ENCODE assay signal across 1 cellular context in the genomic region with DNA sequence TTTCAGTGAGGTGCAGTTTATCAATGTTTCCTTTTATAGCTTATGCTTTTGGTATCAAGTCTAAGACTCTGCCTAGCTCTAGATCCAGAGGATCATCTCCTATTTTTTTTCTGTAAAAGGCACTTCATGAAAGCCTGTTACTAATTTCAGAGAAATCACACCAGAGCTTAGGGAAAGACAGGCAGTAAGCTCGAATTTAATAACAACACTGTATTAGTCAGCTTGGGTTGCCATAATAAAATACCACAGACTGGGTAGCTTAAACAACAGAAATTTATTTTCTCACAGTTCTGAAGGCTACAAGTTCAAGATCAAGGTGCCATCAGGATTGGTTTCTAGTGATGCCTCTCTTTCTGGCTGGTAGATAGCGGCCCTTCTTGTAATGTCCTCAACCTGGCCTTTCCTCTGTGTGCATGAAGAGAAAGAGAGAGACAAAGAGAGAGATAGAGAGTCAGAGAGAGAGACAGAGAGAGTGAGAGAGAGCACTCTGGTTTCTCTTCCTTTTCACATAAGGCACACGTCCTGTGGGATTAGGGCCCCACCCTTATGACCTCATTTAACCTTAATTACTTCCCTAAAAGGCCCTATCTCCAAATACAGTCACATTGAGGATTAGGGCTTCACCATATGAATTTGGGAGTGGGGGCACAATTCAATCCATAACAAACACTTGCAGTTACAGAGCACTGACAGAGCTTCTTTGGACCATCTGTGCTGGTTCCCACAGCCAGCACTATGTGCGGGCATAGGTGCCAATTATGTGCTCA.
TF ChIP-seq lines count a peak whose summit lies in the region.

No MANE protein-coding gene starts in this region.

TF ChIP-seq in H1, 55 proteins besides CTCF, POLR2A, EP300 and RAD21:
- TF ChIP-seq BACH1 (IDR thresholded peaks at IDR 0.05; ENCODE audit: low read length) = no peak
- TF ChIP-seq YY1 (IDR thresholded peaks at IDR 0.05; ENCODE audit: low read depth, low read length) = no peak
- TF ChIP-seq FOSL1 (IDR thresholded peaks at IDR 0.05; ENCODE audit: insufficient read depth, low read depth, low read length) = no peak
- TF ChIP-seq GTF2F1 (IDR thresholded peaks at IDR 0.05; ENCODE audit: borderline replicate concordance, low read depth, low read length) = no peak
- TF ChIP-seq KDM1A (IDR thresholded peaks at IDR 0.05; ENCODE audit: borderline replicate concordance, low read length) = no peak
- TF ChIP-seq CHD1 (IDR thresholded peaks at IDR 0.05; ENCODE audit: low read depth, low read length) = no peak
- no peak for TF ChIP-seq NANOG (IDR thresholded peaks at IDR 0.05; ENCODE audit: insufficient read depth, low read depth, low read length, poor library complexity, severe bottlenecking)
- no peak for TF ChIP-seq RBBP5 (IDR thresholded peaks at IDR 0.05; ENCODE audit: borderline replicate concordance, low read depth, low read length)
- TF ChIP-seq, protein P1, sequence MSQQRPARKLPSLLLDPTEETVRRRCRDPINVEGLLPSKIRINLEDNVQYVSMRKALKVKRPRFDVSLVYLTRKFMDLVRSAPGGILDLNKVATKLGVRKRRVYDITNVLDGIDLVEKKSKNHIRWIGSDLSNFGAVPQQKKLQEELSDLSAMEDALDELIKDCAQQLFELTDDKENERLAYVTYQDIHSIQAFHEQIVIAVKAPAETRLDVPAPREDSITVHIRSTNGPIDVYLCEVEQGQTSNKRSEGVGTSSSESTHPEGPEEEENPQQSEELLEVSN (IDR thresholded peaks at IDR 0.05) = no peak
- no peak for TF ChIP-seq TAF7 (optimal IDR thresholded peaks at IDR 0.05; ENCODE audit: borderline replicate concordance, low read depth, low read length)
- no peak for TF ChIP-seq ZNF274 (IDR thresholded peaks at IDR 0.05; ENCODE audit: borderline replicate concordance, extremely low read depth, low read length)
- TF ChIP-seq, protein P2, sequence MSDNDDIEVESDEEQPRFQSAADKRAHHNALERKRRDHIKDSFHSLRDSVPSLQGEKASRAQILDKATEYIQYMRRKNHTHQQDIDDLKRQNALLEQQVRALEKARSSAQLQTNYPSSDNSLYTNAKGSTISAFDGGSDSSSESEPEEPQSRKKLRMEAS (IDR thresholded peaks at IDR 0.05) = no peak
- TF ChIP-seq, protein P3, sequence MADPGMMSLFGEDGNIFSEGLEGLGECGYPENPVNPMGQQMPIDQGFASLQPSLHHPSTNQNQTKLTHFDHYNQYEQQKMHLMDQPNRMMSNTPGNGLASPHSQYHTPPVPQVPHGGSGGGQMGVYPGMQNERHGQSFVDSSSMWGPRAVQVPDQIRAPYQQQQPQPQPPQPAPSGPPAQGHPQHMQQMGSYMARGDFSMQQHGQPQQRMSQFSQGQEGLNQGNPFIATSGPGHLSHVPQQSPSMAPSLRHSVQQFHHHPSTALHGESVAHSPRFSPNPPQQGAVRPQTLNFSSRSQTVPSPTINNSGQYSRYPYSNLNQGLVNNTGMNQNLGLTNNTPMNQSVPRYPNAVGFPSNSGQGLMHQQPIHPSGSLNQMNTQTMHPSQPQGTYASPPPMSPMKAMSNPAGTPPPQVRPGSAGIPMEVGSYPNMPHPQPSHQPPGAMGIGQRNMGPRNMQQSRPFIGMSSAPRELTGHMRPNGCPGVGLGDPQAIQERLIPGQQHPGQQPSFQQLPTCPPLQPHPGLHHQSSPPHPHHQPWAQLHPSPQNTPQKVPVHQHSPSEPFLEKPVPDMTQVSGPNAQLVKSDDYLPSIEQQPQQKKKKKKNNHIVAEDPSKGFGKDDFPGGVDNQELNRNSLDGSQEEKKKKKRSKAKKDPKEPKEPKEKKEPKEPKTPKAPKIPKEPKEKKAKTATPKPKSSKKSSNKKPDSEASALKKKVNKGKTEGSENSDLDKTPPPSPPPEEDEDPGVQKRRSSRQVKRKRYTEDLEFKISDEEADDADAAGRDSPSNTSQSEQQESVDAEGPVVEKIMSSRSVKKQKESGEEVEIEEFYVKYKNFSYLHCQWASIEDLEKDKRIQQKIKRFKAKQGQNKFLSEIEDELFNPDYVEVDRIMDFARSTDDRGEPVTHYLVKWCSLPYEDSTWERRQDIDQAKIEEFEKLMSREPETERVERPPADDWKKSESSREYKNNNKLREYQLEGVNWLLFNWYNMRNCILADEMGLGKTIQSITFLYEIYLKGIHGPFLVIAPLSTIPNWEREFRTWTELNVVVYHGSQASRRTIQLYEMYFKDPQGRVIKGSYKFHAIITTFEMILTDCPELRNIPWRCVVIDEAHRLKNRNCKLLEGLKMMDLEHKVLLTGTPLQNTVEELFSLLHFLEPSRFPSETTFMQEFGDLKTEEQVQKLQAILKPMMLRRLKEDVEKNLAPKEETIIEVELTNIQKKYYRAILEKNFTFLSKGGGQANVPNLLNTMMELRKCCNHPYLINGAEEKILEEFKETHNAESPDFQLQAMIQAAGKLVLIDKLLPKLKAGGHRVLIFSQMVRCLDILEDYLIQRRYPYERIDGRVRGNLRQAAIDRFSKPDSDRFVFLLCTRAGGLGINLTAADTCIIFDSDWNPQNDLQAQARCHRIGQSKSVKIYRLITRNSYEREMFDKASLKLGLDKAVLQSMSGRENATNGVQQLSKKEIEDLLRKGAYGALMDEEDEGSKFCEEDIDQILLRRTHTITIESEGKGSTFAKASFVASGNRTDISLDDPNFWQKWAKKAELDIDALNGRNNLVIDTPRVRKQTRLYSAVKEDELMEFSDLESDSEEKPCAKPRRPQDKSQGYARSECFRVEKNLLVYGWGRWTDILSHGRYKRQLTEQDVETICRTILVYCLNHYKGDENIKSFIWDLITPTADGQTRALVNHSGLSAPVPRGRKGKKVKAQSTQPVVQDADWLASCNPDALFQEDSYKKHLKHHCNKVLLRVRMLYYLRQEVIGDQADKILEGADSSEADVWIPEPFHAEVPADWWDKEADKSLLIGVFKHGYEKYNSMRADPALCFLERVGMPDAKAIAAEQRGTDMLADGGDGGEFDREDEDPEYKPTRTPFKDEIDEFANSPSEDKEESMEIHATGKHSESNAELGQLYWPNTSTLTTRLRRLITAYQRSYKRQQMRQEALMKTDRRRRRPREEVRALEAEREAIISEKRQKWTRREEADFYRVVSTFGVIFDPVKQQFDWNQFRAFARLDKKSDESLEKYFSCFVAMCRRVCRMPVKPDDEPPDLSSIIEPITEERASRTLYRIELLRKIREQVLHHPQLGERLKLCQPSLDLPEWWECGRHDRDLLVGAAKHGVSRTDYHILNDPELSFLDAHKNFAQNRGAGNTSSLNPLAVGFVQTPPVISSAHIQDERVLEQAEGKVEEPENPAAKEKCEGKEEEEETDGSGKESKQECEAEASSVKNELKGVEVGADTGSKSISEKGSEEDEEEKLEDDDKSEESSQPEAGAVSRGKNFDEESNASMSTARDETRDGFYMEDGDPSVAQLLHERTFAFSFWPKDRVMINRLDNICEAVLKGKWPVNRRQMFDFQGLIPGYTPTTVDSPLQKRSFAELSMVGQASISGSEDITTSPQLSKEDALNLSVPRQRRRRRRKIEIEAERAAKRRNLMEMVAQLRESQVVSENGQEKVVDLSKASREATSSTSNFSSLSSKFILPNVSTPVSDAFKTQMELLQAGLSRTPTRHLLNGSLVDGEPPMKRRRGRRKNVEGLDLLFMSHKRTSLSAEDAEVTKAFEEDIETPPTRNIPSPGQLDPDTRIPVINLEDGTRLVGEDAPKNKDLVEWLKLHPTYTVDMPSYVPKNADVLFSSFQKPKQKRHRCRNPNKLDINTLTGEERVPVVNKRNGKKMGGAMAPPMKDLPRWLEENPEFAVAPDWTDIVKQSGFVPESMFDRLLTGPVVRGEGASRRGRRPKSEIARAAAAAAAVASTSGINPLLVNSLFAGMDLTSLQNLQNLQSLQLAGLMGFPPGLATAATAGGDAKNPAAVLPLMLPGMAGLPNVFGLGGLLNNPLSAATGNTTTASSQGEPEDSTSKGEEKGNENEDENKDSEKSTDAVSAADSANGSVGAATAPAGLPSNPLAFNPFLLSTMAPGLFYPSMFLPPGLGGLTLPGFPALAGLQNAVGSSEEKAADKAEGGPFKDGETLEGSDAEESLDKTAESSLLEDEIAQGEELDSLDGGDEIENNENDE (IDR thresholded peaks at IDR 0.05; ENCODE audit: insufficient replicate concordance, low read length) = no peak
